Comparison of ENCODE assay signal across 9 cellular contexts in genomic region chr21:37207441-37208009, GRCh38. TPM values are rescaled to one million over a fixed set of nuclear protein-coding genes. Genes with fewer than 3 reads are reported as not detected.
A peak's percentile ranks its signal among the peaks of the same experiment; 100 is the strongest.
DNase-seq lines count a peak whose midpoint lies in the region; ATAC-seq, FAIRE-seq and TF ChIP-seq lines count a peak whose summit lies in the region.
"Had no signal": no experiment of that assay in that cellular context is flagged by ENCODE, and none has a peak within 500 bp of the region (broad histone marks: within the 10 kb centered on the region; RNA-seq: fewer than 3 reads in every experiment).

No MANE protein-coding gene starts in this region.

- H3K4me2 ChIP-seq in A549 (no peak overlapping the region), OCI-LY7 (ENCODE audit: low read length) (no peak overlapping the region)

- H3K9me3 Mint-ChIP-seq in stimulated activated effector memory CD8-positive, alpha-beta T cell treated with anti-CD3 and anti-CD28 coated beads, Interleukin-12 subunit alpha, Interleukin-12 subunit beta, amount 100 ng/mL, for 72 hours: no peaks in the 10 kb centered on the region

- no peak for TF ChIP-seq RAD21 in A549 (conservative IDR thresholded peaks at IDR 0.05 in 1 of 2, IDR thresholded peaks at IDR 0.05 in 1 of 2)

- H3K9ac ChIP-seq in kidney (ENCODE audit: low read length in 2 of 2): no peak overlapping the region

- BruUV-seq in OCI-LY7 (replicated peaks; lab: Mats Ljungman, UMichigan): no TSS peak

- POLR2A ChIA-PET in A549 (lab: Yijun Ruan, JAX) (no interaction called here), OCI-LY7 (lab: Charles Lee) (interaction anchor here (0.6 to 1.2 kb wide), 4 partner anchors 31 to 204 kb away, joined by 3 to 4 read pairs (median 3); no protein-coding TSS in a partner anchor)

- H3K9me3 ChIP-seq in A549 (no peaks in the 10 kb centered on the region), OCI-LY7 (ENCODE audit: low read length) (peaks cover 9% of the 10 kb centered on the region; the same call in 1 of the 2 replicates), kidney (ENCODE audit: control insufficient read depth in 1 of 2, low read length in 2 of 2) (no peaks in the 10 kb centered on the region)

- intact Hi-C loops in OCI-LY7 (cut with micrococcal nuclease; ENCODE audit: unreplicated experiment) (no loop called here), kidney (cut with DNase I) (no loop called here)

- no peaks in the 10 kb centered on the region for H3K9me2 ChIP-seq in OCI-LY7 (ENCODE audit: insufficient read depth, low read length)

- H3K27ac ChIP-seq in A549 (no peak overlapping the region), OCI-LY7 (ENCODE audit: low read depth, low read length, poor library complexity, severe bottlenecking) (no peak overlapping the region), kidney (ENCODE audit: low read depth in 2 of 2, low read length in 2 of 2) (no peak overlapping the region)

- peak overlapping the region; percentile 31 for H3K4me3 Mint-ChIP-seq in stimulated activated effector memory CD8-positive, alpha-beta T cell treated with anti-CD3 and anti-CD28 coated beads, Interleukin-12 subunit alpha, Interleukin-12 subunit beta, amount 100 ng/mL, for 72 hours

- H3K27ac Mint-ChIP-seq in stimulated activated effector memory CD8-positive, alpha-beta T cell treated with anti-CD3 and anti-CD28 coated beads, Interleukin-12 subunit alpha, Interleukin-12 subunit beta, amount 100 ng/mL, for 72 hours: peak overlapping the region; percentile 63

- H3K36me3 ChIP-seq in OCI-LY7 (ENCODE audit: insufficient read depth, low read length) (peaks cover 8% of the 10 kb centered on the region; the same call in 1 of the 2 replicates), kidney (ENCODE audit: control insufficient read depth in 1 of 2, insufficient read depth in 2 of 2, low read length in 2 of 2) (peaks cover 5% of the 10 kb centered on the region in 2 donors)

- H3K79me2 ChIP-seq in OCI-LY7 (ENCODE audit: insufficient read depth, low read depth, low read length): no peaks in the 10 kb centered on the region

- TF ChIP-seq EP300 in A549 (IDR thresholded peaks at IDR 0.05): no peak

- peaks cover 10% of the 10 kb centered on the region for H3K4me1 Mint-ChIP-seq in stimulated activated effector memory CD8-positive, alpha-beta T cell treated with anti-CD3 and anti-CD28 coated beads, Interleukin-12 subunit alpha, Interleukin-12 subunit beta, amount 100 ng/mL, for 72 hours

- CTCF ChIA-PET in A549 (lab: Yijun Ruan, JAX) (no interaction called here), OCI-LY7 (lab: Charles Lee; ENCODE audit: unreplicated experiment) (no interaction called here)

- WGBS in A549 (ENCODE audit: missing lambda C conversion rate): 68% methylated on average over 5 of the region's 6 CpGs

- FAIRE-seq in A549 (lab: Jason Lieb, UNC): no peak
- no peak for FAIRE-seq in kidney (lab: Jason Lieb, UNC)
- FAIRE-seq: H1 had no signal

- no peak overlapping the region for H2AFZ ChIP-seq in OCI-LY7 (ENCODE audit: low read length)

- no peak for TF ChIP-seq POLR2A in A549 (IDR thresholded peaks at IDR 0.05; ENCODE audit: low read length)

- no peak overlapping the region for H3K4me3 ChIP-seq in A549
- no peak overlapping the region for H3K4me3 ChIP-seq in OCI-LY7 (ENCODE audit: low read depth, low read length, poor library complexity, severe bottlenecking)
- H3K4me3 ChIP-seq in kidney (ENCODE audit: low read length in 2 of 2): no peak overlapping the region

- H3K36me3 Mint-ChIP-seq in stimulated activated effector memory CD8-positive, alpha-beta T cell treated with anti-CD3 and anti-CD28 coated beads, Interleukin-12 subunit alpha, Interleukin-12 subunit beta, amount 100 ng/mL, for 72 hours: peaks cover 16% of the 10 kb centered on the region

- no peaks in the 10 kb centered on the region for H3K4me1 ChIP-seq in A549
- H3K4me1 ChIP-seq in OCI-LY7 (ENCODE audit: insufficient read depth, low read length, poor library complexity, severe bottlenecking): peaks cover 4% of the 10 kb centered on the region
- H3K4me1 ChIP-seq in kidney (ENCODE audit: control insufficient read depth in 1 of 2, insufficient read depth in 1 of 2, low read depth in 1 of 2, low read length in 2 of 2): peaks cover 0 to 16% of the 10 kb centered on the region in 2 donors

- no peaks in the 10 kb centered on the region for H4K20me1 ChIP-seq in OCI-LY7 (ENCODE audit: insufficient read depth, low read length)

- DNase-seq in A549 (ENCODE audit: low read depth in 1 of 2, low spot score in 1 of 2) (no peak), OCI-M1 (lab: John Stamatoyannopoulos, UW) (peak; percentile 76), fibroblast of peridontal ligament (ENCODE audit: extremely low read depth) (peak; percentile 5), OCI-LY7 (ENCODE audit: low spot score) (no peak), kidney (no peak)
- DNase-seq in stimulated activated effector memory CD8-positive, alpha-beta T cell treated with anti-CD3 and anti-CD28 coated beads, Interleukin-12 subunit alpha, Interleukin-12 subunit beta, amount 100 ng/mL, for 72 hours (ENCODE audit: low spot score in 2 of 2): no peak

- ATAC-seq in A549 (peak; percentile 36 to 50; a peak in 3 of 6 replicates), GM18511 (IDR thresholded peaks at IDR 0.05; ENCODE audit: unreplicated experiment) (peak; percentile 52), HG02885 (IDR thresholded peaks at IDR 0.05; ENCODE audit: poor library complexity, unreplicated experiment) (peak; percentile 60)
- peak; percentile 63 for ATAC-seq in stimulated activated effector memory CD8-positive, alpha-beta T cell treated with anti-CD3 and anti-CD28 coated beads, Interleukin-12 subunit alpha, Interleukin-12 subunit beta, amount 100 ng/mL, for 72 hours

- no peak for TF ChIP-seq CTCF in A549 (IDR thresholded peaks at IDR 0.05)
- TF ChIP-seq CTCF in OCI-LY7 (conservative IDR thresholded peaks at IDR 0.05; ENCODE audit: low read length): no peak
- no peak for TF ChIP-seq CTCF in kidney (IDR thresholded peaks at IDR 0.05; ENCODE audit: borderline replicate concordance, extremely low read depth, insufficient read depth)

TF ChIP-seq in A549, 52 proteins besides CTCF, POLR2A, EP300 and RAD21:
- no peak for TF ChIP-seq CHD2 (IDR thresholded peaks at IDR 0.05; ENCODE audit: low read length, partially characterized antibody)
- TF ChIP-seq MAZ (IDR thresholded peaks at IDR 0.05; ENCODE audit: borderline replicate concordance, low read depth, low read length): no peak
- TF ChIP-seq FOXS1 (CRISPR knock-in tag; IDR thresholded peaks at IDR 0.05): no peak
- no peak for TF ChIP-seq GATA3 (IDR thresholded peaks at IDR 0.05; ENCODE audit: borderline replicate concordance)
- no peak for TF ChIP-seq MAFK (IDR thresholded peaks at IDR 0.05; ENCODE audit: partially characterized antibody)

RNA-seq across cellular contexts. Expression of gene VPS26C, which starts 59.6 kb away (rescaled TPM):
- polyA plus RNA-seq in A549 (2011; rRNA removed): 29.5 and 32.0 TPM in 2 replicates
- 14.3 and 18.5 TPM in 2 replicates for polyA plus RNA-seq in A549 (2012; cell fraction: cytosol; rRNA removed)
- polyA plus RNA-seq in A549 (2012; cell fraction: nucleus; rRNA removed): 12.1 and 14.2 TPM in 2 replicates
- polyA plus RNA-seq in A549 (2017; fragmentation: RNase III; extraction: RNeasy Plus Mini Kit Qiagen cat#74134 plus additional on column Dnase treatment): 19.4 to 24.2 TPM (median 22.0 TPM) in 3 replicates
- 17.5 and 22.5 TPM in 2 replicates for polyA minus RNA-seq in A549 (2011; rRNA and poly(A)+ RNA removed)
- total RNA-seq in OCI-LY7 (2014; rRNA removed; shearing (Covaris generic)): 33.0 and 39.7 TPM in 2 replicates
- total RNA-seq in OCI-LY7 (2022): 43.3 and 46.7 TPM in 2 replicates
- 51.8 TPM for total RNA-seq in kidney
- 30.0 TPM for polyA plus RNA-seq in kidney (ENCODE audit: insufficient read depth, low read depth, low replicate concordance)

Comparison
In these comparisons a context has a peak if more than half of its experiments do, and no peak if none do; other contexts are left out.
1. DNase-seq: peak in OCI-M1 (single experiment) and fibroblast of peridontal ligament (single experiment); none in A549 (0 of 2), stimulated activated effector memory CD8-positive, alpha-beta T cell treated with anti-CD3 and anti-CD28 coated beads, Interleukin-12 subunit alpha, Interleukin-12 subunit beta, amount 100 ng/mL, for 72 hours (0 of 2), OCI-LY7 (single experiment) and kidney (single experiment).
2. Peak in every context shown above with its lines, with median percentiles within 50 percentile points of each other: ATAC-seq.